In the genomic region with DNA sequence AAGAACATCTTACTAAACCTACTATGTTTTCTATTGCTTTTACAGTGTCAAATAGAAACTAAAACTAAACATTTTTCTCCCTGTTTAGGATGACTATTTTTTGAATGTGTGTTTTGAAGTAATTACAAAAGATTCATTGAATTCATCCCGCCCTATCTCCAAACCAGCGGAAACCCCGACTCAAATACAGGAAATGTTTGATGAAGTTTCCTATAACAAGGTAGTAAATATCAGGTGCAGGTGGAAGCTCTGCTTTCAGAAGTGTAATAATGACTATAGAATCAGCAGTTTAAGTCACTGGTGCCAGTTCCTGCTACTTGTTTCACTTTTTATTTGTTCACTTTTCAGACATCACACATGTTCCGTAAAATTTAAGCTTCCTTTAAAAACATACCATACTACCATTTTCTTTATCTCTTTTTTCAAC, we compare ENCODE assay signal across 10 cellular contexts. TPM values are rescaled to one million over a fixed set of nuclear protein-coding genes. Genes with fewer than 3 reads are reported as not detected.
DNase-seq lines count a peak whose midpoint lies in the region; ATAC-seq and TF ChIP-seq lines count a peak whose summit lies in the region.
"Had no signal": no experiment of that assay in that cellular context is flagged by ENCODE, and none has a peak within 500 bp of the region (broad histone marks: within the 10 kb centered on the region; RNA-seq: fewer than 3 reads in every experiment).

No MANE protein-coding gene starts in this region.

- no peaks in the 10 kb centered on the region for H3K9me3 Mint-ChIP-seq in stimulated activated memory B cell treated with anti-CD40 and anti-IgM and Interleukin-4, amounts not matched to agents 10 μg/mL and 1 μg/mL and 100 μg/mL, for 72 hours

- no peaks in the 10 kb centered on the region for H3K79me2 ChIP-seq in SK-N-SH (ENCODE audit: insufficient read depth)

- TF ChIP-seq EP300 in SK-N-SH (IDR thresholded peaks at IDR 0.05; ENCODE audit: borderline replicate concordance in 1 of 2, low read depth in 1 of 2, low read length in 1 of 2) = no peak

- POLR2A ChIA-PET in SK-N-SH (lab: Yijun Ruan, JAX) = no interaction called here

- DNase-seq in NOMO-1 treated with DMSO at 0.1 percent for 48 hours (lab: John Stamatoyannopoulos, UW; ENCODE audit: unreplicated experiment) = peak; percentile 61
- DNase-seq in NOMO-1 treated with dmso at 0.1 percent for 144 hours (lab: John Stamatoyannopoulos, UW; ENCODE audit: unreplicated experiment) = no peak
- peak; percentile 33 to 41 for DNase-seq in activated CD4-positive, alpha-beta T cell treated with anti-CD3 and anti-CD28 coated beads for 4 hours
- no peak for DNase-seq in SK-N-SH
- DNase-seq in iPS-NIHi11 (ENCODE audit: low spot score) = no peak
- no peak for DNase-seq in 8988T
- DNase-seq: left ventricle myocardium inferior, SHP77 had no signal

- peak overlapping the region; percentile 94 for H3K4me3 Mint-ChIP-seq in stimulated activated memory B cell treated with anti-CD40 and anti-IgM and Interleukin-4, amounts not matched to agents 10 μg/mL and 1 μg/mL and 100 μg/mL, for 72 hours

- no peaks in the 10 kb centered on the region for H3K36me3 ChIP-seq in SK-N-SH (replicated peaks in 1 of 2; ENCODE audit: control insufficient read depth in 1 of 2, insufficient read depth in 2 of 2, low read length in 1 of 2)

- H3K4me2 ChIP-seq in SK-N-SH = no peak overlapping the region

- peaks cover 57% of the 10 kb centered on the region for H3K36me3 Mint-ChIP-seq in stimulated activated memory B cell treated with anti-CD40 and anti-IgM and Interleukin-4, amounts not matched to agents 10 μg/mL and 1 μg/mL and 100 μg/mL, for 72 hours

- peak; percentile 76 for ATAC-seq in HG02973 (IDR thresholded peaks at IDR 0.05; ENCODE audit: unreplicated experiment)
- ATAC-seq in stimulated activated memory B cell treated with anti-CD40 and anti-IgM and Interleukin-4, amounts not matched to agents 10 μg/mL and 1 μg/mL and 100 μg/mL, for 72 hours = peak; percentile 85

- whole genome bisulfite sequencing in SK-N-SH (ENCODE audit: low lambda C conversion rate) = 94% methylated on average over 4 of the region's 4 CpGs

- CTCF ChIA-PET in SK-N-SH (lab: Yijun Ruan, JAX) = interaction anchor here (1.1 kb wide), 1 partner anchor 101 kb away, joined by 4 read pairs; no protein-coding TSS in a partner anchor

- H2AFZ ChIP-seq in SK-N-SH (ENCODE audit: low read depth) = no peak overlapping the region

- H3K27me3 ChIP-seq in SK-N-SH (ENCODE audit: insufficient read depth) = no peaks in the 10 kb centered on the region

- H3K4me1 Mint-ChIP-seq in stimulated activated memory B cell treated with anti-CD40 and anti-IgM and Interleukin-4, amounts not matched to agents 10 μg/mL and 1 μg/mL and 100 μg/mL, for 72 hours = peaks cover 52% of the 10 kb centered on the region

- no peaks in the 10 kb centered on the region for H3K27me3 Mint-ChIP-seq in stimulated activated memory B cell treated with anti-CD40 and anti-IgM and Interleukin-4, amounts not matched to agents 10 μg/mL and 1 μg/mL and 100 μg/mL, for 72 hours

- no peak overlapping the region for H3K27ac ChIP-seq in SK-N-SH (ENCODE audit: low read depth in 2 of 2, low read length in 1 of 2)
- H3K27ac ChIP-seq: left ventricle myocardium inferior had no signal

- no peak overlapping the region for H3K9ac ChIP-seq in SK-N-SH

- peaks cover 0 to 5% of the 10 kb centered on the region in 2 experiments; a peak in 3 of 4 replicates for H3K4me1 ChIP-seq in SK-N-SH (ENCODE audit: control insufficient read depth in 1 of 2, insufficient read depth in 2 of 2, low read depth in 1 of 2, low read length in 1 of 2)
- H3K4me1 ChIP-seq: left ventricle myocardium inferior had no signal

- TF ChIP-seq CTCF in SK-N-SH (IDR thresholded peaks at IDR 0.05) = no peak

- H3K9me2 ChIP-seq in SK-N-SH = 0 out of 2 replicates have a peak, but pooled peaks cover 3% of the 10 kb centered on the region

- H3K9me3 ChIP-seq in SK-N-SH = no peaks in the 10 kb centered on the region
- H3K9me3 ChIP-seq: left ventricle myocardium inferior had no signal

- H4K20me1 ChIP-seq in SK-N-SH (ENCODE audit: insufficient read depth) = no peaks in the 10 kb centered on the region

- H3F3A ChIP-seq in SK-N-SH (replicated peaks; ENCODE audit: insufficient read depth) = peaks cover 8% of the 10 kb centered on the region

- no peak for TF ChIP-seq RAD21 in SK-N-SH (IDR thresholded peaks at IDR 0.05; ENCODE audit: low read length)

- H3K4me3 ChIP-seq in SK-N-SH (ENCODE audit: low read depth in 2 of 2, low read length in 1 of 2) = no peak overlapping the region
- H3K4me3 ChIP-seq: left ventricle myocardium inferior had no signal

- peak overlapping the region; percentile 100 for H3K27ac Mint-ChIP-seq in stimulated activated memory B cell treated with anti-CD40 and anti-IgM and Interleukin-4, amounts not matched to agents 10 μg/mL and 1 μg/mL and 100 μg/mL, for 72 hours

TF ChIP-seq in SK-N-SH, 30 proteins besides CTCF, POLR2A, EP300 and RAD21:
- TF ChIP-seq, protein P1, sequence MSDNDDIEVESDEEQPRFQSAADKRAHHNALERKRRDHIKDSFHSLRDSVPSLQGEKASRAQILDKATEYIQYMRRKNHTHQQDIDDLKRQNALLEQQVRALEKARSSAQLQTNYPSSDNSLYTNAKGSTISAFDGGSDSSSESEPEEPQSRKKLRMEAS (IDR thresholded peaks at IDR 0.05; ENCODE audit: low read depth) = no peak
- TF ChIP-seq, protein P2, sequence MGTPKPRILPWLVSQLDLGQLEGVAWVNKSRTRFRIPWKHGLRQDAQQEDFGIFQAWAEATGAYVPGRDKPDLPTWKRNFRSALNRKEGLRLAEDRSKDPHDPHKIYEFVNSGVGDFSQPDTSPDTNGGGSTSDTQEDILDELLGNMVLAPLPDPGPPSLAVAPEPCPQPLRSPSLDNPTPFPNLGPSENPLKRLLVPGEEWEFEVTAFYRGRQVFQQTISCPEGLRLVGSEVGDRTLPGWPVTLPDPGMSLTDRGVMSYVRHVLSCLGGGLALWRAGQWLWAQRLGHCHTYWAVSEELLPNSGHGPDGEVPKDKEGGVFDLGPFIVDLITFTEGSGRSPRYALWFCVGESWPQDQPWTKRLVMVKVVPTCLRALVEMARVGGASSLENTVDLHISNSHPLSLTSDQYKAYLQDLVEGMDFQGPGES (IDR thresholded peaks at IDR 0.05; ENCODE audit: low read depth, low read length) = no peak
- TF ChIP-seq SMC3 (IDR thresholded peaks at IDR 0.05; ENCODE audit: low read depth, low read length) = no peak

RNA-seq across cellular contexts. Expression of a gene that starts 20.0 kb away (rescaled TPM):
- 13.2 and 14.3 TPM in 2 replicates for polyA plus RNA-seq in SK-N-SH (2012; rRNA removed)
- 14.4 and 15.5 TPM in 2 replicates for polyA plus RNA-seq in SK-N-SH (2012; cell fraction: cytosol; rRNA removed)
- 6.2 and 10.5 TPM in 2 replicates for polyA plus RNA-seq in SK-N-SH (2012; cell fraction: nucleus; rRNA removed)

RNA-seq across cellular contexts. Expression of a gene that starts 39.6 kb away (rescaled TPM):
- polyA plus RNA-seq in SK-N-SH (2012; rRNA removed) = 4.3 and 5.9 TPM in 2 replicates
- 6.1 and 6.6 TPM in 2 replicates for polyA plus RNA-seq in SK-N-SH (2012; cell fraction: cytosol; rRNA removed)
- polyA plus RNA-seq in SK-N-SH (2012; cell fraction: nucleus; rRNA removed) = 3.7 and 9.1 TPM in 2 replicates

Comparison
In these comparisons a context has a peak if more than half of its experiments do, and no peak if none do; other contexts are left out.
1. DNase-seq: peak in NOMO-1 treated with DMSO at 0.1 percent for 48 hours (single experiment) and activated CD4-positive, alpha-beta T cell treated with anti-CD3 and anti-CD28 coated beads for 4 hours (2 of 2); none in NOMO-1 treated with dmso at 0.1 percent for 144 hours (single experiment), SK-N-SH (single experiment), iPS-NIHi11 (single experiment) and 8988T (single experiment).